In the genomic region with DNA sequence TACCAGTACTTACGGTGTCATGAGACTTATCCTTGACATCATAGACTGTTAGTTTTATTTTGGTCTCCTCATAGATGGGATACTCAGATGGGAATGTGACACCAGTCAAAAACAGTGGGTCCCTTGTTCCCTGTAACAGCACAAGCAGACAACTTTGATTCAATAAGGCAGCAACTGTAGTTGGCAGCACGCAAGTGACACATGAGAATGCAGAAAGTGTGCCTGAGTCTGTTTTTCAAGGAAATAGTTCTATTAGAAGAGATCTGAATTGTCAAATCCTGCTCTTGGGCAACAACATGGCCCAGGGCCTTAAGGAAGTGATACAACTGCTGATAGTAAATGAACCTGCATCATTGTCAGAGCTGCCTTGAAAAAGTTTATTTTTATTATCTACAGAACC, we compare ENCODE assay signal across 9 cellular contexts.
DNase-seq lines count a peak whose midpoint lies in the region; FAIRE-seq and TF ChIP-seq lines count a peak whose summit lies in the region.
"Had no signal": no experiment of that assay in that cellular context is flagged by ENCODE, and none has a peak within 500 bp of the region (broad histone marks: within the 10 kb centered on the region; RNA-seq: fewer than 3 reads in every experiment).

No MANE protein-coding gene starts in this region.

- peak overlapping the region; percentile 93 for H3K27ac ChIP-seq in GM23248

- H3K4me3 ChIP-seq in GM23248, result peak overlapping the region; percentile 84
- no peak overlapping the region for H3K4me3 ChIP-seq in epithelial cell of esophagus (ENCODE audit: low read length)
- H3K4me3 ChIP-seq: thyroid gland had no signal

- peak overlapping the region; percentile 82 for H3K4me3 Mint-ChIP-seq in T-helper 1 cell treated with Interleukin-12 subunit alpha and Interleukin-12 subunit beta and Interleukin-4 antibody, amounts not matched to agents 30 μg/mL and 1 μg/mL, for 36 hours
- H3K4me3 Mint-ChIP-seq in CD14-positive monocyte, result no peak overlapping the region

- H3K9me2 ChIP-seq in GM23248 (ENCODE audit: insufficient read depth), result no peaks in the 10 kb centered on the region

- TF ChIP-seq CTCF in epithelial cell of esophagus (IDR thresholded peaks at IDR 0.05; ENCODE audit: insufficient read depth, low read depth, low read length, missing control alignments) (no peak), CD14-positive monocyte (IDR thresholded peaks at IDR 0.05) (no peak)

- peaks cover 51% of the 10 kb centered on the region for H3K79me2 ChIP-seq in GM23248 (ENCODE audit: insufficient read depth)

- peak overlapping the region; percentile 89 for H3K9ac ChIP-seq in GM23248

- peaks cover 61% of the 10 kb centered on the region for H3K4me1 ChIP-seq in GM23248 (ENCODE audit: insufficient read depth)

- H3K36me3 ChIP-seq in GM23248 (ENCODE audit: low read depth), result no peaks in the 10 kb centered on the region
- H3K36me3 ChIP-seq: thyroid gland had no signal

- DNase-seq in GM23248, result peak; percentile 67
- peak; percentile 85 for DNase-seq in epithelial cell of esophagus (ENCODE audit: low read depth)
- DNase-seq in renal cortical epithelial cell (ENCODE audit: low read depth), result peak; percentile 51
- no peak for DNase-seq in GM03348 (ENCODE audit: low spot score)
- DNase-seq in HK-2 (ENCODE audit: unreplicated experiment), result no peak
- no peak for DNase-seq in CD14-positive monocyte (ENCODE audit: low spot score)
- no peak for DNase-seq in urothelium cell line (ENCODE audit: low spot score)
- DNase-seq: thyroid gland had no signal

- peaks cover 65% of the 10 kb centered on the region for H3K4me1 Mint-ChIP-seq in T-helper 1 cell treated with Interleukin-12 subunit alpha and Interleukin-12 subunit beta and Interleukin-4 antibody, amounts not matched to agents 30 μg/mL and 1 μg/mL, for 36 hours (ENCODE audit: low read depth)
- peaks cover 18% of the 10 kb centered on the region for H3K4me1 Mint-ChIP-seq in CD14-positive monocyte

- peaks cover 57% of the 10 kb centered on the region for H3F3A ChIP-seq in GM23248 (ENCODE audit: insufficient read depth)

- intact Hi-C loops in CD14-positive monocyte (cut with micrococcal nuclease), result no loop called here

- H3K4me2 ChIP-seq in GM23248 (ENCODE audit: unreplicated experiment), result peak overlapping the region; percentile 93

- no peak for FAIRE-seq in urothelium cell line (lab: Jason Lieb, UNC)

- no peaks in the 10 kb centered on the region for H3K9me3 ChIP-seq in GM23248 (ENCODE audit: low read depth)
- H3K9me3 ChIP-seq: thyroid gland had no signal

- H3K27ac Mint-ChIP-seq in T-helper 1 cell treated with Interleukin-12 subunit alpha and Interleukin-12 subunit beta and Interleukin-4 antibody, amounts not matched to agents 30 μg/mL and 1 μg/mL, for 36 hours, result peak overlapping the region; percentile 82
- H3K27ac Mint-ChIP-seq in CD14-positive monocyte, result no peak overlapping the region

- H4K20me1 ChIP-seq in GM23248 (ENCODE audit: insufficient read depth), result no peaks in the 10 kb centered on the region

- H2AFZ ChIP-seq in GM23248, result peak overlapping the region; percentile 19; the same call in 1 of the 2 replicates

- in situ Hi-C loops in GM23248 (cut with MboI), result no loop called here

- H3K36me3 Mint-ChIP-seq in T-helper 1 cell treated with Interleukin-12 subunit alpha and Interleukin-12 subunit beta and Interleukin-4 antibody, amounts not matched to agents 30 μg/mL and 1 μg/mL, for 36 hours (ENCODE audit: low read depth), result peaks cover 11% of the 10 kb centered on the region
- no peaks in the 10 kb centered on the region for H3K36me3 Mint-ChIP-seq in CD14-positive monocyte

- 66 to 76% methylated on average over 2 of the region's 2 CpGs for WGBS in GM23248 (ENCODE audit: low coverage in 1 of 2, low lambda C conversion rate in 2 of 2, missing lambda C conversion rate in 2 of 2), 2 experiments

- H3K9me3 Mint-ChIP-seq in T-helper 1 cell treated with Interleukin-12 subunit alpha and Interleukin-12 subunit beta and Interleukin-4 antibody, amounts not matched to agents 30 μg/mL and 1 μg/mL, for 36 hours, result no peaks in the 10 kb centered on the region
- peaks cover 0 to 2% (median 0%) of the 10 kb centered on the region in 7 donors for H3K9me3 Mint-ChIP-seq in CD14-positive monocyte

- H3K27me3 Mint-ChIP-seq in T-helper 1 cell treated with Interleukin-12 subunit alpha and Interleukin-12 subunit beta and Interleukin-4 antibody, amounts not matched to agents 30 μg/mL and 1 μg/mL, for 36 hours (ENCODE audit: low read depth), result no peaks in the 10 kb centered on the region
- peaks cover 0 to 2% (median 0%) of the 10 kb centered on the region in 3 donors for H3K27me3 Mint-ChIP-seq in CD14-positive monocyte (ENCODE audit: low read depth in 3 of 3)

- no peaks in the 10 kb centered on the region for H3K27me3 ChIP-seq in GM23248 (replicated peaks; ENCODE audit: insufficient read depth)
- H3K27me3 ChIP-seq: thyroid gland had no signal

Comparison
In these comparisons a context has a peak if more than half of its experiments do, and no peak if none do; other contexts are left out.
1. DNase-seq: peak in GM23248 (single experiment), epithelial cell of esophagus (single experiment) and renal cortical epithelial cell (single experiment); none in GM03348 (single experiment), HK-2 (single experiment), CD14-positive monocyte (single experiment) and urothelium cell line (single experiment).